Comparison of ENCODE assay signal across 1 cellular context in genomic region chr21:45410865-45411809, GRCh38.
A peak's percentile ranks its signal among the peaks of the same experiment; 100 is the strongest.
TF ChIP-seq lines count a peak whose summit lies in the region.

No MANE protein-coding gene starts in this region.

TF ChIP-seq in K562, 482 proteins besides CTCF, POLR2A, EP300 and RAD21 (continued from another document and continues in another):
- 0 out of 2 replicates have a peak, but pooled peaks have one; percentile 40 for TF ChIP-seq TOE1 (IDR thresholded peaks at IDR 0.05; ENCODE audit: borderline replicate concordance)
- TF ChIP-seq TOE1 (CRISPR knock-in tag; IDR thresholded peaks at IDR 0.05; ENCODE audit: borderline replicate concordance, low read depth): no peak
- peak; percentile 99 for TF ChIP-seq ZNF395 (CRISPR knock-in tag; IDR thresholded peaks at IDR 0.05)
- TF ChIP-seq, protein P1, sequence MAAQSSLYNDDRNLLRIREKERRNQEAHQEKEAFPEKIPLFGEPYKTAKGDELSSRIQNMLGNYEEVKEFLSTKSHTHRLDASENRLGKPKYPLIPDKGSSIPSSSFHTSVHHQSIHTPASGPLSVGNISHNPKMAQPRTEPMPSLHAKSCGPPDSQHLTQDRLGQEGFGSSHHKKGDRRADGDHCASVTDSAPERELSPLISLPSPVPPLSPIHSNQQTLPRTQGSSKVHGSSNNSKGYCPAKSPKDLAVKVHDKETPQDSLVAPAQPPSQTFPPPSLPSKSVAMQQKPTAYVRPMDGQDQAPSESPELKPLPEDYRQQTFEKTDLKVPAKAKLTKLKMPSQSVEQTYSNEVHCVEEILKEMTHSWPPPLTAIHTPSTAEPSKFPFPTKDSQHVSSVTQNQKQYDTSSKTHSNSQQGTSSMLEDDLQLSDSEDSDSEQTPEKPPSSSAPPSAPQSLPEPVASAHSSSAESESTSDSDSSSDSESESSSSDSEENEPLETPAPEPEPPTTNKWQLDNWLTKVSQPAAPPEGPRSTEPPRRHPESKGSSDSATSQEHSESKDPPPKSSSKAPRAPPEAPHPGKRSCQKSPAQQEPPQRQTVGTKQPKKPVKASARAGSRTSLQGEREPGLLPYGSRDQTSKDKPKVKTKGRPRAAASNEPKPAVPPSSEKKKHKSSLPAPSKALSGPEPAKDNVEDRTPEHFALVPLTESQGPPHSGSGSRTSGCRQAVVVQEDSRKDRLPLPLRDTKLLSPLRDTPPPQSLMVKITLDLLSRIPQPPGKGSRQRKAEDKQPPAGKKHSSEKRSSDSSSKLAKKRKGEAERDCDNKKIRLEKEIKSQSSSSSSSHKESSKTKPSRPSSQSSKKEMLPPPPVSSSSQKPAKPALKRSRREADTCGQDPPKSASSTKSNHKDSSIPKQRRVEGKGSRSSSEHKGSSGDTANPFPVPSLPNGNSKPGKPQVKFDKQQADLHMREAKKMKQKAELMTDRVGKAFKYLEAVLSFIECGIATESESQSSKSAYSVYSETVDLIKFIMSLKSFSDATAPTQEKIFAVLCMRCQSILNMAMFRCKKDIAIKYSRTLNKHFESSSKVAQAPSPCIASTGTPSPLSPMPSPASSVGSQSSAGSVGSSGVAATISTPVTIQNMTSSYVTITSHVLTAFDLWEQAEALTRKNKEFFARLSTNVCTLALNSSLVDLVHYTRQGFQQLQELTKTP (IDR thresholded peaks at IDR 0.05; ENCODE audit: low read depth in 1 of 2, partially characterized antibody in 2 of 2): no peak
- peak; percentile 98 for TF ChIP-seq BCOR (IDR thresholded peaks at IDR 0.05)
- TF ChIP-seq RBM17 (IDR thresholded peaks at IDR 0.05; ENCODE audit: borderline replicate concordance, low read depth, low read length): no peak
- TF ChIP-seq SIRT6 (IDR thresholded peaks at IDR 0.05; ENCODE audit: low read depth, low read length): no peak
- TF ChIP-seq CBX3 (IDR thresholded peaks at IDR 0.05; ENCODE audit: borderline replicate concordance in 1 of 2, low read length in 2 of 2): peak in 1 of 2 experiments; percentile 76; a peak in 1 of 3 replicates
- no peak for TF ChIP-seq ZFP1 (CRISPR knock-in tag; IDR thresholded peaks at IDR 0.05)
- TF ChIP-seq CREM (IDR thresholded peaks at IDR 0.05; ENCODE audit: low read depth): peak; percentile 94
- TF ChIP-seq MLLT1 (IDR thresholded peaks at IDR 0.05): peak in 1 of 2 experiments; percentile 67; a peak in 2 of 4 replicates
- TF ChIP-seq, protein P2, sequence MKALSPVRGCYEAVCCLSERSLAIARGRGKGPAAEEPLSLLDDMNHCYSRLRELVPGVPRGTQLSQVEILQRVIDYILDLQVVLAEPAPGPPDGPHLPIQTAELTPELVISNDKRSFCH (CRISPR knock-in tag; IDR thresholded peaks at IDR 0.05): no peak
- TF ChIP-seq, protein P2 (tag; IDR thresholded peaks at IDR 0.05): no peak
- TF ChIP-seq PRDM10 (IDR thresholded peaks at IDR 0.05; ENCODE audit: partially characterized antibody): peak; percentile 38
- TF ChIP-seq ZNF830 (CRISPR knock-in tag; IDR thresholded peaks at IDR 0.05): no peak
- TF ChIP-seq ZNF644 (tag; IDR thresholded peaks at IDR 0.05; ENCODE audit: low read depth): peak; percentile 92; the same call in 1 of the 2 replicates
- 0 out of 4 replicates have a peak, but pooled peaks of 1 of the 2 experiments have one; percentile 19 for TF ChIP-seq BCLAF1 (IDR thresholded peaks at IDR 0.05; ENCODE audit: borderline replicate concordance in 1 of 2, control insufficient read depth in 1 of 2, low read depth in 2 of 2, low read length in 1 of 2)
- peak; percentile 40; the same call in 1 of the 2 replicates for TF ChIP-seq ELF4 (CRISPR knock-in tag; IDR thresholded peaks at IDR 0.05)
- TF ChIP-seq STAT5A (IDR thresholded peaks at IDR 0.05; ENCODE audit: borderline replicate concordance, low read length): peak; percentile 93
- TF ChIP-seq SIN3A (IDR thresholded peaks at IDR 0.05; ENCODE audit: borderline replicate concordance in 2 of 2, control insufficient read depth in 1 of 2, low read depth in 2 of 2, low read length in 2 of 2): no peak
- no peak for TF ChIP-seq GTF2F1 (IDR thresholded peaks at IDR 0.05; ENCODE audit: low read depth, low read length)
- peak; percentile 44; the same call in 1 of the 2 replicates for TF ChIP-seq MECOM (CRISPR knock-in tag; IDR thresholded peaks at IDR 0.05)
- peak; percentile 18; the same call in 1 of the 2 replicates for TF ChIP-seq KHSRP (IDR thresholded peaks at IDR 0.05)
- TF ChIP-seq, protein P3, sequence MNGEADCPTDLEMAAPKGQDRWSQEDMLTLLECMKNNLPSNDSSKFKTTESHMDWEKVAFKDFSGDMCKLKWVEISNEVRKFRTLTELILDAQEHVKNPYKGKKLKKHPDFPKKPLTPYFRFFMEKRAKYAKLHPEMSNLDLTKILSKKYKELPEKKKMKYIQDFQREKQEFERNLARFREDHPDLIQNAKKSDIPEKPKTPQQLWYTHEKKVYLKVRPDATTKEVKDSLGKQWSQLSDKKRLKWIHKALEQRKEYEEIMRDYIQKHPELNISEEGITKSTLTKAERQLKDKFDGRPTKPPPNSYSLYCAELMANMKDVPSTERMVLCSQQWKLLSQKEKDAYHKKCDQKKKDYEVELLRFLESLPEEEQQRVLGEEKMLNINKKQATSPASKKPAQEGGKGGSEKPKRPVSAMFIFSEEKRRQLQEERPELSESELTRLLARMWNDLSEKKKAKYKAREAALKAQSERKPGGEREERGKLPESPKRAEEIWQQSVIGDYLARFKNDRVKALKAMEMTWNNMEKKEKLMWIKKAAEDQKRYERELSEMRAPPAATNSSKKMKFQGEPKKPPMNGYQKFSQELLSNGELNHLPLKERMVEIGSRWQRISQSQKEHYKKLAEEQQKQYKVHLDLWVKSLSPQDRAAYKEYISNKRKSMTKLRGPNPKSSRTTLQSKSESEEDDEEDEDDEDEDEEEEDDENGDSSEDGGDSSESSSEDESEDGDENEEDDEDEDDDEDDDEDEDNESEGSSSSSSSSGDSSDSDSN (IDR thresholded peaks at IDR 0.05; ENCODE audit: borderline replicate concordance in 1 of 2, low read depth in 2 of 2, low read length in 2 of 2): peak; percentile 96 to 99; a peak in 3 of 4 replicates
- TF ChIP-seq, protein P4, sequence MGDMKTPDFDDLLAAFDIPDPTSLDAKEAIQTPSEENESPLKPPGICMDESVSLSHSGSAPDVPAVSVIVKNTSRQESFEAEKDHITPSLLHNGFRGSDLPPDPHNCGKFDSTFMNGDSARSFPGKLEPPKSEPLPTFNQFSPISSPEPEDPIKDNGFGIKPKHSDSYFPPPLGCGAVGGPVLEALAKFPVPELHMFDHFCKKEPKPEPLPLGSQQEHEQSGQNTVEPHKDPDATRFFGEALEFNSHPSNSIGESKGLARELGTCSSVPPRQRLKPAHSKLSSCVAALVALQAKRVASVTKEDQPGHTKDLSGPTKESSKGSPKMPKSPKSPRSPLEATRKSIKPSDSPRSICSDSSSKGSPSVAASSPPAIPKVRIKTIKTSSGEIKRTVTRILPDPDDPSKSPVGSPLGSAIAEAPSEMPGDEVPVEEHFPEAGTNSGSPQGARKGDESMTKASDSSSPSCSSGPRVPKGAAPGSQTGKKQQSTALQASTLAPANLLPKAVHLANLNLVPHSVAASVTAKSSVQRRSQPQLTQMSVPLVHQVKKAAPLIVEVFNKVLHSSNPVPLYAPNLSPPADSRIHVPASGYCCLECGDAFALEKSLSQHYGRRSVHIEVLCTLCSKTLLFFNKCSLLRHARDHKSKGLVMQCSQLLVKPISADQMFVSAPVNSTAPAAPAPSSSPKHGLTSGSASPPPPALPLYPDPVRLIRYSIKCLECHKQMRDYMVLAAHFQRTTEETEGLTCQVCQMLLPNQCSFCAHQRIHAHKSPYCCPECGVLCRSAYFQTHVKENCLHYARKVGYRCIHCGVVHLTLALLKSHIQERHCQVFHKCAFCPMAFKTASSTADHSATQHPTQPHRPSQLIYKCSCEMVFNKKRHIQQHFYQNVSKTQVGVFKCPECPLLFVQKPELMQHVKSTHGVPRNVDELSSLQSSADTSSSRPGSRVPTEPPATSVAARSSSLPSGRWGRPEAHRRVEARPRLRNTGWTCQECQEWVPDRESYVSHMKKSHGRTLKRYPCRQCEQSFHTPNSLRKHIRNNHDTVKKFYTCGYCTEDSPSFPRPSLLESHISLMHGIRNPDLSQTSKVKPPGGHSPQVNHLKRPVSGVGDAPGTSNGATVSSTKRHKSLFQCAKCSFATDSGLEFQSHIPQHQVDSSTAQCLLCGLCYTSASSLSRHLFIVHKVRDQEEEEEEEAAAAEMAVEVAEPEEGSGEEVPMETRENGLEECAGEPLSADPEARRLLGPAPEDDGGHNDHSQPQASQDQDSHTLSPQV (IDR thresholded peaks at IDR 0.05): peak; percentile 83
